19 cellular contexts compared by ENCODE assay signal in genomic region chr15:22893081-22893480, GRCh38.
"Had no signal": no experiment of that assay in that cellular context is flagged by ENCODE, and none has a peak within 500 bp of the region (broad histone marks: within the 10 kb centered on the region; RNA-seq: fewer than 3 reads in every experiment).

No MANE protein-coding gene starts in this region.

- H3K27me3 ChIP-seq: colonic mucosa, stomach, transverse colon had no signal

- H3K36me3 Mint-ChIP-seq: naive B cell had no signal

- H3K4me3 Mint-ChIP-seq: naive B cell had no signal

- H3K9me3 ChIP-seq: colonic mucosa, stomach, thoracic aorta, transverse colon had no signal

- H3K4me1 ChIP-seq: colonic mucosa had no signal

- DNase-seq: cerebellar nuclear complex; colonic mucosa; dermis blood vessel endothelial cell; erythroblast; foreskin melanocyte; head of caudate nucleus; hippocampal formation; left ventricle myocardium superior; mesenchymal stem cell; naive B cell; right cardiac atrium; small intestine; stimulated activated CD4-positive, alpha-beta T cell treated with anti-CD3 and anti-CD28 coated beads, Interleukin-12 subunit alpha, Interleukin-12 subunit beta, amount 100 ng/mL, for 4 hours; stimulated activated naive CD4-positive, alpha-beta T cell; stomach; substantia nigra; transverse colon had no signal

- ATAC-seq: left ventricle myocardium superior, right cardiac atrium had no signal

- H3K4me3 ChIP-seq: colonic mucosa, lung, stomach, thoracic aorta, transverse colon had no signal

- H3K4me1 Mint-ChIP-seq: naive B cell had no signal

- H3K27me3 Mint-ChIP-seq: naive B cell had no signal

- H3K36me3 ChIP-seq: colonic mucosa had no signal

- H3K27ac ChIP-seq: colonic mucosa, stomach, thoracic aorta, transverse colon had no signal
